Comparison of ENCODE assay signal across 16 cellular contexts in the genomic region with DNA sequence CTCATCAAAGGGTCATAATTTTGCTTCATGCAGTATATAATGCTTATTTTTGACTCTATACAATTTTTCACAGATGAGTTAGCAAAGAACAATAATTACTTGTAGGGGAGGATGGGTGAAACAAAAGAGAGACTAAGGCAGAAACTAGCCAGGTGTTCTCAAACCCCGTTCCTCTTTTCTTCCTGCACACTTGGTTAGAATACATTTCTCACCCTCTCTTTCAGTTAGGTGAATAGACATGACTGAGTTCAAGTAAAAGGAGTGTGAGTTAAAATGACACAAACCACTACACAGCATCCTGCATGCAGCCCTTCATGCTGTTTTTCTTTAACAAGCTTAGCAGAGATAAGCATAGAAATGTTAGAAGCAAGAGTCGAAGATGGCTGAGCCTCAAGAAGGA.
"Had no signal": no experiment of that assay in that cellular context is flagged by ENCODE, and none has a peak within 500 bp of the region (broad histone marks: within the 10 kb centered on the region; RNA-seq: fewer than 3 reads in every experiment).

No MANE protein-coding gene starts in this region.

- H3K27me3 ChIP-seq: breast epithelium, sigmoid colon, testis, upper lobe of left lung had no signal

- H3K4me3 ChIP-seq: breast epithelium, coronary artery, lung, sigmoid colon, testis, upper lobe of left lung had no signal

- H3K4me1 ChIP-seq: breast epithelium, sigmoid colon, testis, upper lobe of left lung had no signal

- ATAC-seq: activated T-cell treated with anti-CD3 and anti-CD28 coated beads, Interleukin-2, amount 50 U/mL, for 72 hours; left lobe of liver; stimulated activated memory B cell treated with anti-CD40 and anti-IgM and Interleukin-4, amounts not matched to agents 10 μg/mL and 1 μg/mL and 100 μg/mL, for 72 hours had no signal

- H3K36me3 ChIP-seq: breast epithelium, sigmoid colon, upper lobe of left lung had no signal

- H3K9me3 ChIP-seq: breast epithelium, sigmoid colon, testis, upper lobe of left lung had no signal

- DNase-seq: activated CD4-positive, alpha-beta T cell treated with anti-CD3 and anti-CD28 coated beads, Interleukin-2, amount 50 U/mL, for 4 hours; activated effector memory CD4-positive, alpha-beta T cell treated with anti-CD3 and anti-CD28 coated beads, Interleukin-2, amount 50 U/mL, for 16 hours; activated T-cell treated with anti-CD3 and anti-CD28 coated beads, Interleukin-2, amount 50 U/mL, for 72 hours; erythroblast; midbrain; occipital lobe; posterior cingulate gyrus; sigmoid colon; stimulated activated CD4-positive, alpha-beta T cell treated with anti-CD3 and anti-CD28 coated beads, Interleukin-4, amount 100 ng/mL, for 4 hours; testis; upper lobe of left lung had no signal

- H3K27ac ChIP-seq: breast epithelium, coronary artery, sigmoid colon, upper lobe of left lung had no signal
